Comparison of ENCODE assay signal across 8 cellular contexts in genomic region chr14:92513204-92513965, GRCh38. TPM values are rescaled to one million over a fixed set of nuclear protein-coding genes. Genes with fewer than 3 reads are reported as not detected.
DNase-seq lines count a peak whose midpoint lies in the region; ATAC-seq and TF ChIP-seq lines count a peak whose summit lies in the region.

Gene RIN3 (plus strand): TSS chr14:92513781. CDS start chr14:92513933, 152 bp downstream.

- TF ChIP-seq CTCF in esophagus muscularis mucosa (IDR thresholded peaks at IDR 0.05) (no peak), tibial nerve (IDR thresholded peaks at IDR 0.05) (no peak)

- H3K27me3 ChIP-seq in esophagus muscularis mucosa: no peaks in the 10 kb centered on the region
- no peaks in the 10 kb centered on the region for H3K27me3 ChIP-seq in muscle layer of duodenum (ENCODE audit: low read depth, low read length)
- peaks cover 0 to 8% of the 10 kb centered on the region in 2 donors for H3K27me3 ChIP-seq in tibial nerve

- peak; percentile 62 for ATAC-seq in GM21717 (IDR thresholded peaks at IDR 0.05; ENCODE audit: unreplicated experiment)

- H3K36me3 ChIP-seq in esophagus muscularis mucosa (no peaks in the 10 kb centered on the region), muscle layer of duodenum (ENCODE audit: control insufficient read depth in 1 of 2, insufficient read depth in 2 of 2, low read length in 2 of 2) (no peaks in the 10 kb centered on the region), tibial nerve (no peaks in the 10 kb centered on the region)

- H3K9me3 ChIP-seq in esophagus muscularis mucosa: no peaks in the 10 kb centered on the region
- no peaks in the 10 kb centered on the region for H3K9me3 ChIP-seq in muscle layer of duodenum (ENCODE audit: control insufficient read depth in 1 of 2, low read length in 2 of 2)
- no peaks in the 10 kb centered on the region for H3K9me3 ChIP-seq in tibial nerve

- TF ChIP-seq POLR2A in esophagus muscularis mucosa (IDR thresholded peaks at IDR 0.05; ENCODE audit: low read depth) (no peak), tibial nerve (IDR thresholded peaks at IDR 0.05) (no peak)

- 15% methylated on average over 6 of the region's 79 CpGs for WGBS in esophagus muscularis mucosa
- WGBS in tibial nerve, 2 donors: 11% methylated on average over 27 to 40 of the region's 79 CpGs

- intact Hi-C loops in esophagus muscularis mucosa (cut with DNase I): loop anchor here (5.0 kb wide), 2 partner anchors 89 to 174 kb away; no protein-coding TSS in a partner anchor

- peak; percentile 78 for DNase-seq in EL
- DNase-seq in Kasumi-1 (lab: John Stamatoyannopoulos, UW): peak; percentile 39 to 59
- DNase-seq in activated CD8-positive, alpha-beta memory T cell treated with anti-CD3 and anti-CD28 coated beads, Interleukin-2, amount 50 U/mL, for 48 hours: peak; percentile 81
- no peak for DNase-seq in esophagus muscularis mucosa (ENCODE audit: extremely low spot score)
- no peak for DNase-seq in tibial nerve (ENCODE audit: low spot score in 2 of 2)
- DNase-seq in NCI-H2029 (lab: John Stamatoyannopoulos, UW): no peak

- H3K4me1 ChIP-seq in esophagus muscularis mucosa (peaks cover 24 to 61% (median 41%) of the 10 kb centered on the region in 4 donors), muscle layer of duodenum (ENCODE audit: control insufficient read depth in 1 of 2, insufficient read depth in 2 of 2, low read length in 2 of 2) (peaks cover 0 to 29% of the 10 kb centered on the region in 2 donors), tibial nerve (peaks cover 0 to 48% (median 7%) of the 10 kb centered on the region in 4 donors)

- TF ChIP-seq EP300 in esophagus muscularis mucosa (IDR thresholded peaks at IDR 0.05) (no peak), tibial nerve (IDR thresholded peaks at IDR 0.05) (no peak)

- peak within 1 kb of the TSS; percentile 82 to 91 (median 85) for H3K27ac ChIP-seq in esophagus muscularis mucosa (replicated peaks in 1 of 4)
- H3K27ac ChIP-seq in muscle layer of duodenum (ENCODE audit: low read length): peak within 1 kb of the TSS; percentile 56
- peak within 1 kb of the TSS in 3 of 4 donors; percentile 44 to 87 (median 81) for H3K27ac ChIP-seq in tibial nerve

- H3K4me3 ChIP-seq in esophagus muscularis mucosa (peak within 1 kb of the TSS; percentile 66 to 90 (median 83)), muscle layer of duodenum (ENCODE audit: low read depth in 1 of 2, low read length in 2 of 2) (peak within 1 kb of the TSS; percentile 61 to 90), tibial nerve (peak within 1 kb of the TSS; percentile 46 to 79 (median 60))

RNA-seq across cellular contexts. Expression of gene RIN3, which starts in this region (rescaled TPM):
- total RNA-seq in esophagus muscularis mucosa (10 to 100 TPM; 10.6 to 20.0 (median 13.1) TPM), tibial nerve (10 to 100 TPM; 14.2 to 34.2 (median 15.5) TPM)

Comparison
In these comparisons a context has a peak if more than half of its experiments do, and no peak if none do; other contexts are left out.
1. DNase-seq: peak in EL (single experiment), Kasumi-1 (2 of 2) and activated CD8-positive, alpha-beta memory T cell treated with anti-CD3 and anti-CD28 coated beads, Interleukin-2, amount 50 U/mL, for 48 hours (single experiment); none in esophagus muscularis mucosa (single experiment), tibial nerve (0 of 2) and NCI-H2029 (single experiment).
2. Peak in every context shown above with its lines, with median percentiles within 50 percentile points of each other: H3K27ac ChIP-seq and H3K4me3 ChIP-seq.